ENCODE assay signal across 14 cellular contexts in the genomic region with DNA sequence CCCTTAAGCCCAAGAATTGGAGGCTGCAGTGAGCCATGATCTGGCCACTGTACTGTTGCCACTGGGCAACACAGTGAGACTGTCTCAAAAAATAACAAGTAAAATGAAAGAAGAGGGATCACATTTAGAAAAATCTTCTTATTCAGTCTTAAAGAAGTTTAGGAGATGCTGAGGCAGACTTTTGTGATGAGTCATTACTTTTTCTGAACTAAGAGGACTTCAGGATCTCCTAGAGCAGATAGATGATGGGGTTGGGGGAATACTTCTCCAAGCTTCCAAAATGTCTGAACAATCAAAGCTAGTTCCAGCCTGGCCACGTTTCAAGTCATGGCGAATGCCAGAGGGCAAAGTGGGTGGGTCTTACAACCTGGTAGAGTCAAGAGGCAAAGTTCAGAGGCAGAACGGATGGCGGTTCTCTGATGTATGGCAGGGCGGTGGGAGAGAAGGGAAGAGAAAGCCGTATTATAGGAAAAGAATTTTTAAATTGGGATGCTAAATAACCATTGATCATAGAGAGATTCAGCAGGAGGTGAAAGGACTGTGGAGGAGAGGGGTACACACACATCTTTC. TPM values are rescaled to one million over a fixed set of nuclear protein-coding genes. Genes with fewer than 3 reads are reported as not detected.
A peak's percentile ranks its signal among the peaks of the same experiment; 100 is the strongest.
DNase-seq lines count a peak whose midpoint lies in the region; ATAC-seq and TF ChIP-seq lines count a peak whose summit lies in the region.
"Had no signal": no experiment of that assay in that cellular context is flagged by ENCODE, and none has a peak within 500 bp of the region (broad histone marks: within the 10 kb centered on the region; RNA-seq: fewer than 3 reads in every experiment).

No MANE protein-coding gene starts in this region.

- ATAC-seq in CD8-positive, alpha-beta T cell, result no peak
- ATAC-seq in HG03135 (IDR thresholded peaks at IDR 0.05; ENCODE audit: unreplicated experiment), result no peak
- no peak for ATAC-seq in activated CD8-positive, alpha-beta T cell treated with anti-CD3 and anti-CD28 coated beads for 36 hours

- peak overlapping the region; percentile 26 for H3K4me3 Mint-ChIP-seq in CD8-positive, alpha-beta T cell
- H3K4me3 Mint-ChIP-seq in neural crest cell, result no peak overlapping the region
- no peak overlapping the region for H3K4me3 Mint-ChIP-seq in activated CD8-positive, alpha-beta T cell treated with anti-CD3 and anti-CD28 coated beads for 36 hours
- H3K4me3 Mint-ChIP-seq: dendritic cell treated with granulocyte-macrophage colony-stimulating factor and Interleukin-4, amounts not matched to agents 40 ng/mL and 50 ng/mL, for 4 days had no signal

- no peak for TF ChIP-seq CTCF in CD8-positive, alpha-beta T cell (IDR thresholded peaks at IDR 0.05)
- TF ChIP-seq CTCF in Loucy (conservative IDR thresholded peaks at IDR 0.05; ENCODE audit: low read length), result no peak
- TF ChIP-seq CTCF in neural crest cell (conservative IDR thresholded peaks at IDR 0.05), result no peak
- no peak for TF ChIP-seq CTCF in activated CD8-positive, alpha-beta T cell treated with anti-CD3 and anti-CD28 coated beads for 36 hours (IDR thresholded peaks at IDR 0.05)

- CTCF ChIA-PET in CD8-positive, alpha-beta T cell (lab: Charles Lee), result interaction anchor here (0.6 to 2.5 kb wide), 6 partner anchors 10 to 522 kb away, joined by 3 to 13 read pairs (median 4); a partner anchor contains a TSS
- CTCF ChIA-PET in activated CD8-positive, alpha-beta T cell treated with anti-CD3 and anti-CD28 coated beads for 36 hours (lab: Charles Lee), result interaction anchor here (1.0 to 2.4 kb wide), 6 partner anchors 8 to 29 kb away, joined by 3 to 37 read pairs (median 11); a partner anchor contains a TSS

- H2AFZ ChIP-seq in Loucy (ENCODE audit: low read length), result no peak overlapping the region

- H3K36me3 Mint-ChIP-seq in CD8-positive, alpha-beta T cell, result peaks cover 4% of the 10 kb centered on the region
- H3K36me3 Mint-ChIP-seq in neural crest cell (ENCODE audit: low read depth), result no peaks in the 10 kb centered on the region
- H3K36me3 Mint-ChIP-seq in activated CD8-positive, alpha-beta T cell treated with anti-CD3 and anti-CD28 coated beads for 36 hours (ENCODE audit: low read depth), result peaks cover 2% of the 10 kb centered on the region

- peaks cover 24% of the 10 kb centered on the region for H3K79me2 ChIP-seq in Loucy (ENCODE audit: insufficient read depth, low read length)

- no peaks in the 10 kb centered on the region for H3K36me3 ChIP-seq in CD8-positive, alpha-beta T cell (ENCODE audit: insufficient read depth, low read length)
- H3K36me3 ChIP-seq in Loucy (ENCODE audit: insufficient read depth, low read length) (peaks cover 3% of the 10 kb centered on the region; the same call in 1 of the 2 replicates), endocrine pancreas (ENCODE audit: control insufficient read depth, insufficient read depth, low read length) (no peaks in the 10 kb centered on the region)

- DNase-seq in CD8-positive, alpha-beta T cell, result no peak
- DNase-seq in neural crest cell (ENCODE audit: low read depth, low spot score), result no peak
- no peak for DNase-seq in HUDEP-2 (lab: John Stamatoyannopoulos, UW; ENCODE audit: unreplicated experiment in 76 of 76)
- DNase-seq in HT-29 (ENCODE audit: low spot score), result no peak
- DNase-seq in activated CD8-positive, alpha-beta T cell treated with anti-CD3 and anti-CD28 coated beads for 36 hours, result no peak
- DNase-seq: activated CD4-positive, alpha-beta T cell treated with anti-CD3 and anti-CD28 coated beads for 48 hours; activated naive CD4-positive, alpha-beta T cell; NCI-H1092 treated with DMSO at 0.1 percent for 48 hours had no signal

- no peak overlapping the region for H3K27ac ChIP-seq in CD8-positive, alpha-beta T cell (ENCODE audit: low read depth, low read length)
- H3K27ac ChIP-seq: SJSA1 had no signal

- H3K9me2 ChIP-seq in Loucy (replicated peaks; ENCODE audit: low read depth, low read length), result no peaks in the 10 kb centered on the region

- no peaks in the 10 kb centered on the region for H3K27me3 ChIP-seq in CD8-positive, alpha-beta T cell (ENCODE audit: insufficient read depth, low read length)
- no peaks in the 10 kb centered on the region for H3K27me3 ChIP-seq in Loucy (ENCODE audit: insufficient read depth, low read length, poor library complexity, severe bottlenecking)
- no peaks in the 10 kb centered on the region for H3K27me3 ChIP-seq in endocrine pancreas (ENCODE audit: control insufficient read depth, insufficient read depth, low read length)
- H3K27me3 ChIP-seq: SJSA1 had no signal

- no peak overlapping the region for H3K4me3 ChIP-seq in CD8-positive, alpha-beta T cell (ENCODE audit: low read depth, low read length)
- H3K4me3 ChIP-seq in Loucy (ENCODE audit: low read length, poor library complexity, severe bottlenecking) (no peak overlapping the region), endocrine pancreas (ENCODE audit: control insufficient read depth, insufficient read depth, low read length) (no peak overlapping the region)

- peaks cover 24% of the 10 kb centered on the region for H3K4me1 ChIP-seq in CD8-positive, alpha-beta T cell (ENCODE audit: insufficient read depth, low read length)
- H3K4me1 ChIP-seq in Loucy (ENCODE audit: insufficient read depth, low read length, poor library complexity, severe bottlenecking), result peaks cover 11% of the 10 kb centered on the region
- H3K4me1 ChIP-seq in endocrine pancreas (ENCODE audit: control insufficient read depth, insufficient read depth, low read length), result peaks cover 5% of the 10 kb centered on the region

- intact Hi-C loops in CD8-positive, alpha-beta T cell (cut with DNase I, micrococcal nuclease), result no loop called here
- intact Hi-C loops in activated CD8-positive, alpha-beta T cell treated with anti-CD3 and anti-CD28 coated beads for 36 hours (cut with micrococcal nuclease), result no loop called here

- peaks cover 21% of the 10 kb centered on the region for H3K4me1 Mint-ChIP-seq in CD8-positive, alpha-beta T cell (ENCODE audit: low read depth)
- H3K4me1 Mint-ChIP-seq in neural crest cell, result peaks cover 27% of the 10 kb centered on the region
- H3K4me1 Mint-ChIP-seq in activated CD8-positive, alpha-beta T cell treated with anti-CD3 and anti-CD28 coated beads for 36 hours (ENCODE audit: low read depth), result peaks cover 21% of the 10 kb centered on the region

- no peaks in the 10 kb centered on the region for H3F3A ChIP-seq in Loucy (ENCODE audit: low read depth)

- no peaks in the 10 kb centered on the region for H4K20me1 ChIP-seq in Loucy (ENCODE audit: insufficient read depth, low read length, poor library complexity, severe bottlenecking)

- H3K27ac Mint-ChIP-seq in CD8-positive, alpha-beta T cell, result no peak overlapping the region
- peak overlapping the region; percentile 14 for H3K27ac Mint-ChIP-seq in neural crest cell (ENCODE audit: unreplicated experiment)
- H3K27ac Mint-ChIP-seq in activated CD8-positive, alpha-beta T cell treated with anti-CD3 and anti-CD28 coated beads for 36 hours, result no peak overlapping the region
- H3K27ac Mint-ChIP-seq: dendritic cell treated with granulocyte-macrophage colony-stimulating factor and Interleukin-4, amounts not matched to agents 40 ng/mL and 50 ng/mL, for 4 days had no signal

- peaks cover 2% of the 10 kb centered on the region for H3K9me3 Mint-ChIP-seq in CD8-positive, alpha-beta T cell
- H3K9me3 Mint-ChIP-seq in neural crest cell, result peaks cover 3% of the 10 kb centered on the region
- peaks cover 2% of the 10 kb centered on the region for H3K9me3 Mint-ChIP-seq in activated CD8-positive, alpha-beta T cell treated with anti-CD3 and anti-CD28 coated beads for 36 hours
- H3K9me3 Mint-ChIP-seq: dendritic cell treated with granulocyte-macrophage colony-stimulating factor and Interleukin-4, amounts not matched to agents 40 ng/mL and 50 ng/mL, for 4 days had no signal

- no peaks in the 10 kb centered on the region for H3K27me3 Mint-ChIP-seq in CD8-positive, alpha-beta T cell (ENCODE audit: low read depth)
- peaks cover 16% of the 10 kb centered on the region for H3K27me3 Mint-ChIP-seq in neural crest cell (ENCODE audit: low read depth)
- H3K27me3 Mint-ChIP-seq in activated CD8-positive, alpha-beta T cell treated with anti-CD3 and anti-CD28 coated beads for 36 hours, result no peaks in the 10 kb centered on the region

- POLR2A ChIA-PET in CD8-positive, alpha-beta T cell (lab: Charles Lee), result interaction anchor here (0.9 to 2.0 kb wide), 2 partner anchors 9 to 11 kb away, joined by 3 to 9 read pairs; a partner anchor contains a TSS
- POLR2A ChIA-PET in activated CD8-positive, alpha-beta T cell treated with anti-CD3 and anti-CD28 coated beads for 36 hours (lab: Charles Lee), result no interaction called here

- H3K9ac ChIP-seq in Loucy (ENCODE audit: low read depth, low read length, poor library complexity, severe bottlenecking) (no peak overlapping the region), endocrine pancreas (ENCODE audit: control insufficient read depth, insufficient read depth, low read length) (peak overlapping the region; percentile 71)

- H3K9me3 ChIP-seq in CD8-positive, alpha-beta T cell (ENCODE audit: low read length), result no peaks in the 10 kb centered on the region
- no peaks in the 10 kb centered on the region for H3K9me3 ChIP-seq in Loucy (ENCODE audit: insufficient read depth, low read depth, low read length)
- H3K9me3 ChIP-seq in endocrine pancreas (ENCODE audit: control insufficient read depth, low read length), result no peaks in the 10 kb centered on the region
- H3K9me3 ChIP-seq: SJSA1 had no signal

- H3K4me2 ChIP-seq in Loucy (ENCODE audit: low read depth, low read length, poor library complexity, severe bottlenecking), result peak overlapping the region; percentile 100

RNA-seq across cellular contexts. Expression of a gene that starts 2.1 kb away (rescaled TPM):
- 1 to 10 TPM; 2.0 to 2.3 TPM for total RNA-seq in CD8-positive, alpha-beta T cell
- 3.7 and 5.0 TPM in 2 replicates for total RNA-seq in neural crest cell
- total RNA-seq in HT-29 (2014; rRNA removed; shearing (Covaris generic)), result not detected in 2 replicates
- total RNA-seq in activated CD8-positive, alpha-beta T cell treated with anti-CD3 and anti-CD28 coated beads for 36 hours, result 1 to 10 TPM; 3.6 to 5.1 TPM

RNA-seq across cellular contexts. Expression of a gene that starts 7.6 kb away (rescaled TPM):
- 1 to 10 TPM; 2.6 to 5.7 TPM for total RNA-seq in CD8-positive, alpha-beta T cell
- 15.0 and 16.1 TPM in 2 replicates for total RNA-seq in neural crest cell
- 0.20 and 0.29 TPM in 2 replicates for total RNA-seq in HT-29 (2014; rRNA removed; shearing (Covaris generic))
- 1 to 10 TPM in 1 of 2 experiments, under 1 TPM in 1; 0.90 to 1.3 TPM for total RNA-seq in activated CD8-positive, alpha-beta T cell treated with anti-CD3 and anti-CD28 coated beads for 36 hours

RNA-seq across cellular contexts. Expression of a gene that starts 11.4 kb away (rescaled TPM):
- total RNA-seq in CD8-positive, alpha-beta T cell, result 100 to 1,000 TPM; 124 to 134 TPM
- total RNA-seq in neural crest cell, result 142 and 145 TPM in 2 replicates
- 117 and 138 TPM in 2 replicates for total RNA-seq in HT-29 (2014; rRNA removed; shearing (Covaris generic))
- total RNA-seq in activated CD8-positive, alpha-beta T cell treated with anti-CD3 and anti-CD28 coated beads for 36 hours, result 10 to 100 TPM; 83.7 to 87.4 TPM

RNA-seq across cellular contexts. Expression of a gene that starts 13.4 kb away (rescaled TPM):
- total RNA-seq in CD8-positive, alpha-beta T cell, result 10 to 100 TPM; 41.6 to 43.9 TPM
- 96.2 and 101 TPM in 2 replicates for total RNA-seq in neural crest cell
- total RNA-seq in HT-29 (2014; rRNA removed; shearing (Covaris generic)), result 44.2 and 47.7 TPM in 2 replicates
- 10 to 100 TPM; 73.4 to 81.9 TPM for total RNA-seq in activated CD8-positive, alpha-beta T cell treated with anti-CD3 and anti-CD28 coated beads for 36 hours

RNA-seq across cellular contexts. Expression of a gene that starts 22.6 kb away (rescaled TPM):
- total RNA-seq in CD8-positive, alpha-beta T cell, result not detected
- total RNA-seq in neural crest cell, result 28.9 and 31.9 TPM in 2 replicates
- 0.63 TPM in 1 of 2 replicates, not detected in the other for total RNA-seq in HT-29 (2014; rRNA removed; shearing (Covaris generic))
- not detected for total RNA-seq in activated CD8-positive, alpha-beta T cell treated with anti-CD3 and anti-CD28 coated beads for 36 hours
- total RNA-seq: osteocyte, SJSA1 had no signal
